1 cellular context compared by ENCODE assay signal in the genomic region with DNA sequence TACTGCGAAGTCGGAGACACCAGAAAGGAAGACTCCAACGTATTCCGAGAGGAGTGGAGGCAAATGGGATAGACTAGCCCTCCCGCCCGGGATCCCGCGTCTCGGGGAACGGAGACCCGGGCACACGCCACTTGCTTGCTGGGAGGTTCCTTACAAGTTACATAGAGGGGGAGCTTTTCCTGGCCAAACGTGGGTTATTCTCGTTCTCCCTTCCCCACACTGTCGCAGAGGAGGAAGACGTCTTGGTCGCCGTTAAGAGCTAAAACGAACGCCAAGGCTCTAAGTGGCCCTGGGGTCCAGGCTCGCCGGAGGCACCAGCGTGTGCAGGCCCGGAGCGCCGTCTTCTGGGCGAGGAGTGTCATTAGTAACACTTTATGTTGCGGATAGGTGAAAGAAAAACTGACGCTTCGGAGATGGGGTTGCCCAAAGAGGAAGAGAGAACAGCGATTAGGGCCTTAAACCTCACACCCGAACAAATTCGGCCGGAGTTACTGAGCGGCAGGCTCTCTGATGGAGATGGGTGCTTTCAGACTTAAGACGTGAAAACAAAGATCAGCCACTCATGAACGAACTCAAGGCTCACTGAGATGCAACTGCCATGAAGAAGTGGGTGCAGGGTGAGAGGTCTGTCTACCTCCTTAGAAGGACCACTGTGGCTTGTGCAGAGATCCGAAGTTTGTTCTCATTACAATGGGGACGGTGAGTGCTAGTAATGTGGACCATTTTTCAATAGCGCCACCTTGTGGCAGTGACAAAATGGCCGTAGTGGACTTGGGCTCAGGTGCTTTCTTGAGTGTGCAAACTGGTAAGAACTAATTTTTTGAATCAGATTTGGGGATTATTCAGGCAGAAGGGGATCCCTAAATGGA.
TF ChIP-seq lines count a peak whose summit lies in the region.

No MANE protein-coding gene starts in this region.

TF ChIP-seq in HepG2, 621 proteins besides CTCF, POLR2A, EP300 and RAD21 (continued from another document and continues in another):
- TF ChIP-seq, protein P1, sequence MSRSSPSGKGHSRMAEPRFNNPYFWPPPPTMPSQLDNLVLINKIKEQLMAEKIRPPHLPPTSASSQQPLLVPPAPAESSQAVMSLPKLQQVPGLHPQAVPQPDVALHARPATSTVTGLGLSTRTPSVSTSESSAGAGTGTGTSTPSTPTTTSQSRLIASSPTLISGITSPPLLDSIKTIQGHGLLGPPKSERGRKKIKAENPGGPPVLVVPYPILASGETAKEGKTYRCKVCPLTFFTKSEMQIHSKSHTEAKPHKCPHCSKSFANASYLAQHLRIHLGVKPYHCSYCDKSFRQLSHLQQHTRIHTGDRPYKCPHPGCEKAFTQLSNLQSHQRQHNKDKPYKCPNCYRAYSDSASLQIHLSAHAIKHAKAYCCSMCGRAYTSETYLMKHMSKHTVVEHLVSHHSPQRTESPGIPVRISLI (CRISPR knock-in tag; IDR thresholded peaks at IDR 0.05; ENCODE audit: borderline replicate concordance): peak; percentile 60; the same call in 1 of the 2 replicates
- TF ChIP-seq KAT7 (CRISPR knock-in tag; IDR thresholded peaks at IDR 0.05; ENCODE audit: borderline replicate concordance): peak; percentile 72; the same call in 1 of the 2 replicates
- TF ChIP-seq, protein P2, sequence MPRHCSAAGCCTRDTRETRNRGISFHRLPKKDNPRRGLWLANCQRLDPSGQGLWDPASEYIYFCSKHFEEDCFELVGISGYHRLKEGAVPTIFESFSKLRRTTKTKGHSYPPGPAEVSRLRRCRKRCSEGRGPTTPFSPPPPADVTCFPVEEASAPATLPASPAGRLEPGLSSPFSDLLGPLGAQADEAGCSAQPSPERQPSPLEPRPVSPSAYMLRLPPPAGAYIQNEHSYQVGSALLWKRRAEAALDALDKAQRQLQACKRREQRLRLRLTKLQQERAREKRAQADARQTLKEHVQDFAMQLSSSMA (CRISPR knock-in tag; IDR thresholded peaks at IDR 0.05): no peak
- peak; percentile 88 for TF ChIP-seq ZNF230 (CRISPR knock-in tag; IDR thresholded peaks at IDR 0.05)
- no peak; the same call in 1 of the 2 replicates for TF ChIP-seq ZNF484 (CRISPR knock-in tag; IDR thresholded peaks at IDR 0.05; ENCODE audit: borderline replicate concordance, low read depth)
- TF ChIP-seq, protein P3, sequence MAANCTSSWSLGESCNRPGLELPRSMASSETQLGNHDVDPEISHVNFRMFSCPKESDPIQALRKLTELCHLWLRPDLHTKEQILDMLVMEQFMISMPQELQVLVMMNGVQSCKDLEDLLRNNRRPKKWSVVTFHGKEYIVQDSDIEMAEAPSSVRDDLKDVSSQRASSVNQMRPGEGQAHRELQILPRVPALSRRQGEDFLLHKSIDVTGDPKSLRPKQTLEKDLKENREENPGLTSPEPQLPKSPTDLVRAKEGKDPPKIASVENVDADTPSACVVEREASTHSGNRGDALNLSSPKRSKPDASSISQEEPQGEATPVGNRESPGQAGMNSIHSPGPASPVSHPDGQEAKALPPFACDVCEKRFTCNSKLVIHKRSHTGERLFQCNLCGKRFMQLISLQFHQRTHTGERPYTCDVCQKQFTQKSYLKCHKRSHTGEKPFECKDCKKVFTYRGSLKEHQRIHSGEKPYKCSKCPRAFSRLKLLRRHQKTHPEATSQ (CRISPR knock-in tag; IDR thresholded peaks at IDR 0.05; ENCODE audit: borderline replicate concordance): 0 out of 2 replicates have a peak, but pooled peaks have one; percentile 52
- peak; percentile 67 for TF ChIP-seq ZFX (CRISPR knock-in tag; IDR thresholded peaks at IDR 0.05; ENCODE audit: low read depth)
- TF ChIP-seq SALL2 (CRISPR knock-in tag; IDR thresholded peaks at IDR 0.05): no peak; the same call in 1 of the 2 replicates
- TF ChIP-seq, protein P4, sequence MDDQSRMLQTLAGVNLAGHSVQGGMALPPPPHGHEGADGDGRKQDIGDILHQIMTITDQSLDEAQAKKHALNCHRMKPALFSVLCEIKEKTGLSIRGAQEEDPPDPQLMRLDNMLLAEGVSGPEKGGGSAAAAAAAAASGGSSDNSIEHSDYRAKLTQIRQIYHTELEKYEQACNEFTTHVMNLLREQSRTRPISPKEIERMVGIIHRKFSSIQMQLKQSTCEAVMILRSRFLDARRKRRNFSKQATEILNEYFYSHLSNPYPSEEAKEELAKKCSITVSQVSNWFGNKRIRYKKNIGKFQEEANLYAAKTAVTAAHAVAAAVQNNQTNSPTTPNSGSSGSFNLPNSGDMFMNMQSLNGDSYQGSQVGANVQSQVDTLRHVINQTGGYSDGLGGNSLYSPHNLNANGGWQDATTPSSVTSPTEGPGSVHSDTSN (CRISPR knock-in tag; IDR thresholded peaks at IDR 0.05; ENCODE audit: borderline replicate concordance): no peak
- TF ChIP-seq, protein P5, sequence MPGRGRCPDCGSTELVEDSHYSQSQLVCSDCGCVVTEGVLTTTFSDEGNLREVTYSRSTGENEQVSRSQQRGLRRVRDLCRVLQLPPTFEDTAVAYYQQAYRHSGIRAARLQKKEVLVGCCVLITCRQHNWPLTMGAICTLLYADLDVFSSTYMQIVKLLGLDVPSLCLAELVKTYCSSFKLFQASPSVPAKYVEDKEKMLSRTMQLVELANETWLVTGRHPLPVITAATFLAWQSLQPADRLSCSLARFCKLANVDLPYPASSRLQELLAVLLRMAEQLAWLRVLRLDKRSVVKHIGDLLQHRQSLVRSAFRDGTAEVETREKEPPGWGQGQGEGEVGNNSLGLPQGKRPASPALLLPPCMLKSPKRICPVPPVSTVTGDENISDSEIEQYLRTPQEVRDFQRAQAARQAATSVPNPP (CRISPR knock-in tag; IDR thresholded peaks at IDR 0.05): no peak
- peak; percentile 46; the same call in 1 of the 2 replicates for TF ChIP-seq GFI1 (CRISPR knock-in tag; IDR thresholded peaks at IDR 0.05; ENCODE audit: borderline replicate concordance)
- TF ChIP-seq, protein P6, sequence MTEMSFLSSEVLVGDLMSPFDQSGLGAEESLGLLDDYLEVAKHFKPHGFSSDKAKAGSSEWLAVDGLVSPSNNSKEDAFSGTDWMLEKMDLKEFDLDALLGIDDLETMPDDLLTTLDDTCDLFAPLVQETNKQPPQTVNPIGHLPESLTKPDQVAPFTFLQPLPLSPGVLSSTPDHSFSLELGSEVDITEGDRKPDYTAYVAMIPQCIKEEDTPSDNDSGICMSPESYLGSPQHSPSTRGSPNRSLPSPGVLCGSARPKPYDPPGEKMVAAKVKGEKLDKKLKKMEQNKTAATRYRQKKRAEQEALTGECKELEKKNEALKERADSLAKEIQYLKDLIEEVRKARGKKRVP (CRISPR knock-in tag; IDR thresholded peaks at IDR 0.05): no peak
- TF ChIP-seq ZMYM3 (CRISPR knock-in tag; IDR thresholded peaks at IDR 0.05): peak; percentile 55
- TF ChIP-seq MYNN (CRISPR knock-in tag; IDR thresholded peaks at IDR 0.05; ENCODE audit: low read depth): no peak
- TF ChIP-seq, protein P7, sequence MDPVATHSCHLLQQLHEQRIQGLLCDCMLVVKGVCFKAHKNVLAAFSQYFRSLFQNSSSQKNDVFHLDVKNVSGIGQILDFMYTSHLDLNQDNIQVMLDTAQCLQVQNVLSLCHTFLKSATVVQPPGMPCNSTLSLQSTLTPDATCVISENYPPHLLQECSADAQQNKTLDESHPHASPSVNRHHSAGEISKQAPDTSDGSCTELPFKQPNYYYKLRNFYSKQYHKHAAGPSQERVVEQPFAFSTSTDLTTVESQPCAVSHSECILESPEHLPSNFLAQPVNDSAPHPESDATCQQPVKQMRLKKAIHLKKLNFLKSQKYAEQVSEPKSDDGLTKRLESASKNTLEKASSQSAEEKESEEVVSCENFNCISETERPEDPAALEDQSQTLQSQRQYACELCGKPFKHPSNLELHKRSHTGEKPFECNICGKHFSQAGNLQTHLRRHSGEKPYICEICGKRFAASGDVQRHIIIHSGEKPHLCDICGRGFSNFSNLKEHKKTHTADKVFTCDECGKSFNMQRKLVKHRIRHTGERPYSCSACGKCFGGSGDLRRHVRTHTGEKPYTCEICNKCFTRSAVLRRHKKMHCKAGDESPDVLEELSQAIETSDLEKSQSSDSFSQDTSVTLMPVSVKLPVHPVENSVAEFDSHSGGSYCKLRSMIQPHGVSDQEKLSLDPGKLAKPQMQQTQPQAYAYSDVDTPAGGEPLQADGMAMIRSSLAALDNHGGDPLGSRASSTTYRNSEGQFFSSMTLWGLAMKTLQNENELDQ (CRISPR knock-in tag; IDR thresholded peaks at IDR 0.05; ENCODE audit: borderline replicate concordance): peak; percentile 64; the same call in 1 of the 2 replicates
- TF ChIP-seq SP140L (CRISPR knock-in tag; IDR thresholded peaks at IDR 0.05; ENCODE audit: borderline replicate concordance): no peak
- TF ChIP-seq SIX4 (CRISPR knock-in tag; IDR thresholded peaks at IDR 0.05): no peak
- TF ChIP-seq ZFAT (CRISPR knock-in tag; conservative IDR thresholded peaks at IDR 0.05): no peak
- 0 out of 2 replicates have a peak, but pooled peaks have one; percentile 8 for TF ChIP-seq ZNF263 (CRISPR knock-in tag; IDR thresholded peaks at IDR 0.05)
- 0 out of 2 replicates have a peak, but pooled peaks have one; percentile 17 for TF ChIP-seq ZNF788 (CRISPR knock-in tag; IDR thresholded peaks at IDR 0.05; ENCODE audit: borderline replicate concordance)
- TF ChIP-seq ZNF619 (CRISPR knock-in tag; IDR thresholded peaks at IDR 0.05): peak; percentile 79; the same call in 1 of the 2 replicates
- TF ChIP-seq, protein P8, sequence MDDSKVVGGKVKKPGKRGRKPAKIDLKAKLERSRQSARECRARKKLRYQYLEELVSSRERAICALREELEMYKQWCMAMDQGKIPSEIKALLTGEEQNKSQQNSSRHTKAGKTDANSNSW (CRISPR knock-in tag; IDR thresholded peaks at IDR 0.05; ENCODE audit: borderline replicate concordance): 0 out of 2 replicates have a peak, but pooled peaks have one; percentile 69
- TF ChIP-seq, protein P9, sequence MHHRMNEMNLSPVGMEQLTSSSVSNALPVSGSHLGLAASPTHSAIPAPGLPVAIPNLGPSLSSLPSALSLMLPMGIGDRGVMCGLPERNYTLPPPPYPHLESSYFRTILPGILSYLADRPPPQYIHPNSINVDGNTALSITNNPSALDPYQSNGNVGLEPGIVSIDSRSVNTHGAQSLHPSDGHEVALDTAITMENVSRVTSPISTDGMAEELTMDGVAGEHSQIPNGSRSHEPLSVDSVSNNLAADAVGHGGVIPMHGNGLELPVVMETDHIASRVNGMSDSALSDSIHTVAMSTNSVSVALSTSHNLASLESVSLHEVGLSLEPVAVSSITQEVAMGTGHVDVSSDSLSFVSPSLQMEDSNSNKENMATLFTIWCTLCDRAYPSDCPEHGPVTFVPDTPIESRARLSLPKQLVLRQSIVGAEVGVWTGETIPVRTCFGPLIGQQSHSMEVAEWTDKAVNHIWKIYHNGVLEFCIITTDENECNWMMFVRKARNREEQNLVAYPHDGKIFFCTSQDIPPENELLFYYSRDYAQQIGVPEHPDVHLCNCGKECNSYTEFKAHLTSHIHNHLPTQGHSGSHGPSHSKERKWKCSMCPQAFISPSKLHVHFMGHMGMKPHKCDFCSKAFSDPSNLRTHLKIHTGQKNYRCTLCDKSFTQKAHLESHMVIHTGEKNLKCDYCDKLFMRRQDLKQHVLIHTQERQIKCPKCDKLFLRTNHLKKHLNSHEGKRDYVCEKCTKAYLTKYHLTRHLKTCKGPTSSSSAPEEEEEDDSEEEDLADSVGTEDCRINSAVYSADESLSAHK (CRISPR knock-in tag; IDR thresholded peaks at IDR 0.05; ENCODE audit: borderline replicate concordance): peak; percentile 81
- TF ChIP-seq CHCHD3 (CRISPR knock-in tag; IDR thresholded peaks at IDR 0.05): 0 out of 2 replicates have a peak, but pooled peaks have one; percentile 60
- TF ChIP-seq ZFP36L1 (CRISPR knock-in tag; IDR thresholded peaks at IDR 0.05): peak; percentile 46; the same call in 1 of the 2 replicates
- peak; percentile 10; the same call in 1 of the 2 replicates for TF ChIP-seq FOXA3 (CRISPR knock-in tag; IDR thresholded peaks at IDR 0.05)
- no peak for TF ChIP-seq FOXK2 (IDR thresholded peaks at IDR 0.05)
- TF ChIP-seq PPARG (CRISPR knock-in tag; conservative IDR thresholded peaks at IDR 0.05): 0 out of 2 replicates have a peak, but pooled peaks have one; percentile 53
- no peak for TF ChIP-seq ZNF510 (CRISPR knock-in tag; IDR thresholded peaks at IDR 0.05; ENCODE audit: low read depth)
- TF ChIP-seq NFYB (CRISPR knock-in tag; IDR thresholded peaks at IDR 0.05): peak; percentile 37
- TF ChIP-seq MZF1 (CRISPR knock-in tag; IDR thresholded peaks at IDR 0.05; ENCODE audit: borderline replicate concordance): peak; percentile 94
- TF ChIP-seq ZNF768 (CRISPR knock-in tag; IDR thresholded peaks at IDR 0.05): no peak
- no peak for TF ChIP-seq RBAK (CRISPR knock-in tag; IDR thresholded peaks at IDR 0.05)
- 0 out of 2 replicates have a peak, but pooled peaks have one; percentile 46 for TF ChIP-seq NCOA2 (CRISPR knock-in tag; IDR thresholded peaks at IDR 0.05)
- no peak for TF ChIP-seq NFE2L2 (IDR thresholded peaks at IDR 0.05; ENCODE audit: low read length)
- no peak for TF ChIP-seq IKZF1 (IDR thresholded peaks at IDR 0.05)
- peak; percentile 40; the same call in 1 of the 2 replicates for TF ChIP-seq SP4 (CRISPR knock-in tag; IDR thresholded peaks at IDR 0.05)
- TF ChIP-seq ZNF354B (CRISPR knock-in tag; IDR thresholded peaks at IDR 0.05): no peak
- TF ChIP-seq, protein P10, sequence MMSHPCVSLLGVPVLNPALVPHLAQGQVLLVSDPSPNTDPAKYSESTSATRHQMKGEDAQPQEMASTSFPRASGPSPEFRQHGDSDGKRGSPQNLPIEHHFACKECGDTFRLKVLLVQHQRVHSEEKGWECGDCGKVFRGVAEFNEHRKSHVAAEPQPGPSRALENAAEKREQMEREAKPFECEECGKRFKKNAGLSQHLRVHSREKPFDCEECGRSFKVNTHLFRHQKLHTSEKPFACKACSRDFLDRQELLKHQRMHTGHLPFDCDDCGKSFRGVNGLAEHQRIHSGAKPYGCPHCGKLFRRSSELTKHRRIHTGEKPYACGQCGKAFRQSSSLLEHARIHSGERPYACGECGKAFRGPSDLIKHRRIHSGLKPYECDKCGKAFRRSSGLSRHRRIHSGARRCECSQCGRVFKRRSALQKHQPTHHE (CRISPR knock-in tag; IDR thresholded peaks at IDR 0.05; ENCODE audit: borderline replicate concordance): peak; percentile 70; the same call in 1 of the 2 replicates
- no peak for TF ChIP-seq AGO1 (IDR thresholded peaks at IDR 0.05; ENCODE audit: low read depth, low read length, poor library complexity, severe bottlenecking)
- no peak for TF ChIP-seq GATA4 (IDR thresholded peaks at IDR 0.05; ENCODE audit: borderline replicate concordance, low read depth)
- TF ChIP-seq, protein P11, sequence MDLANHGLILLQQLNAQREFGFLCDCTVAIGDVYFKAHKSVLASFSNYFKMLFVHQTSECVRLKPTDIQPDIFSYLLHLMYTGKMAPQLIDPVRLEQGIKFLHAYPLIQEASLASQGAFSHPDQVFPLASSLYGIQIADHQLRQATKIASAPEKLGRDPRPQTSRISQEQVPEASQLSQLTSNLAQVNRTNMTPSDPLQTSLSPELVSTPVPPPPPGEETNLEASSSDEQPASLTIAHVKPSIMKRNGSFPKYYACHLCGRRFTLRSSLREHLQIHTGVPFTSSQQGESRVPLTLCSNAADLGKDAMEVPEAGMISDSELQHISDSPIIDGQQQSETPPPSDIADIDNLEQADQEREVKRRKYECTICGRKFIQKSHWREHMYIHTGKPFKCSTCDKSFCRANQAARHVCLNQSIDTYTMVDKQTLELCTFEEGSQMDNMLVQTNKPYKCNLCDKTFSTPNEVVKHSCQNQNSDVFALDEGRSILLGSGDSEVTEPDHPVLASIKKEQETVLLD (CRISPR knock-in tag; IDR thresholded peaks at IDR 0.05; ENCODE audit: low read depth): no peak
- no peak for TF ChIP-seq ATRX (CRISPR knock-in tag; IDR thresholded peaks at IDR 0.05; ENCODE audit: borderline replicate concordance)
